In genomic region chr1:57361516-57361915, GRCh38 we compare ENCODE assay signal across 20 cellular contexts.
DNase-seq lines count a peak whose midpoint lies in the region; ATAC-seq and TF ChIP-seq lines count a peak whose summit lies in the region.
"Had no signal": no experiment of that assay in that cellular context is flagged by ENCODE, and none has a peak within 500 bp of the region (broad histone marks: within the 10 kb centered on the region; RNA-seq: fewer than 3 reads in every experiment).

No MANE protein-coding gene starts in this region.

- no peaks in the 10 kb centered on the region for H3K9me3 Mint-ChIP-seq in activated CD4-positive, alpha-beta T cell treated with anti-CD3 and anti-CD28 coated beads for 36 hours (ENCODE audit: low read depth)
- H3K9me3 Mint-ChIP-seq: CD4-positive, alpha-beta T cell; CD8-positive, alpha-beta T cell had no signal

- H3K27me3 ChIP-seq in neural cell (ENCODE audit: insufficient read depth, low read depth, low read length), result no peaks in the 10 kb centered on the region
- H3K27me3 ChIP-seq: BLaER1 treated with 17β-estradiol and CSF1 and Interleukin-3, amounts not matched to agents 10 nM and 100 nM had no signal

- no peak overlapping the region for H3K4me2 ChIP-seq in neural cell (ENCODE audit: low read length)
- H3K4me2 ChIP-seq: A549; BLaER1 treated with 17β-estradiol and CSF1 and Interleukin-3, amounts not matched to agents 10 nM and 100 nM had no signal

- CTCF ChIA-PET in activated CD4-positive, alpha-beta T cell treated with anti-CD3 and anti-CD28 coated beads for 36 hours (lab: Charles Lee), result no interaction called here

- no peaks in the 10 kb centered on the region for H3K36me3 Mint-ChIP-seq in activated CD4-positive, alpha-beta T cell treated with anti-CD3 and anti-CD28 coated beads for 36 hours (ENCODE audit: low read depth)
- H3K36me3 Mint-ChIP-seq: CD8-positive, alpha-beta T cell had no signal

- no peak for ATAC-seq in activated CD4-positive, alpha-beta T cell treated with anti-CD3 and anti-CD28 coated beads for 36 hours
- ATAC-seq in GM21825 (IDR thresholded peaks at IDR 0.05; ENCODE audit: unreplicated experiment), result no peak
- ATAC-seq: A549; CD8-positive, alpha-beta T cell; GM12878 had no signal

- H3K9me2 ChIP-seq in neural cell (ENCODE audit: insufficient read depth, low read length), result no peaks in the 10 kb centered on the region

- H3K9ac ChIP-seq in neural cell (ENCODE audit: low read length), result no peak overlapping the region
- H3K9ac ChIP-seq: BLaER1 treated with 17β-estradiol and CSF1 and Interleukin-3, amounts not matched to agents 10 nM and 100 nM had no signal

- peak overlapping the region; percentile 39 for H3K27ac ChIP-seq in neural cell (ENCODE audit: low read length)
- H3K27ac ChIP-seq: 22Rv1; A549; BLaER1 treated with 17β-estradiol and CSF1 and Interleukin-3, amounts not matched to agents 10 nM and 100 nM; C4-2B had no signal

- peaks cover 5% of the 10 kb centered on the region for H3K79me2 ChIP-seq in neural cell (replicated peaks; ENCODE audit: insufficient read depth, low read length)

- peak; percentile 18 for DNase-seq in NCI-H82 (lab: John Stamatoyannopoulos, UW)
- DNase-seq in NCI-H82 treated with DMSO at 0.1 percent for 48 hours (lab: John Stamatoyannopoulos, UW; ENCODE audit: unreplicated experiment), result no peak
- peak; percentile 77 for DNase-seq in G401 (ENCODE audit: low spot score)
- DNase-seq in NCI-H1694 treated with DMSO at 0.1 percent for 48 hours (lab: John Stamatoyannopoulos, UW), result peak; percentile 88
- DNase-seq in activated CD4-positive, alpha-beta T cell treated with anti-CD3 and anti-CD28 coated beads for 36 hours, result no peak
- DNase-seq: AML-193; Caco-2; Calu3; CD4-positive, alpha-beta T cell; CD8-positive, alpha-beta T cell; DMS79 treated with DMSO at 0.1 percent for 48 hours; GDM1 had no signal

- H3K9me3 ChIP-seq in neural cell (ENCODE audit: low read length), result no peaks in the 10 kb centered on the region
- H3K9me3 ChIP-seq: A549, Caco-2 had no signal

- H3K27me3 Mint-ChIP-seq in activated CD4-positive, alpha-beta T cell treated with anti-CD3 and anti-CD28 coated beads for 36 hours, result peaks cover 2% of the 10 kb centered on the region
- H3K27me3 Mint-ChIP-seq: B cell had no signal

- no peak for TF ChIP-seq CTCF in neural cell (IDR thresholded peaks at IDR 0.05; ENCODE audit: poor library complexity, severe bottlenecking)

- intact Hi-C loops in activated CD4-positive, alpha-beta T cell treated with anti-CD3 and anti-CD28 coated beads for 36 hours (cut with DNase I, micrococcal nuclease), result no loop called here

- no peak for TF ChIP-seq EP300 in neural cell (conservative IDR thresholded peaks at IDR 0.05; ENCODE audit: poor library complexity, severe bottlenecking)

- H3F3A ChIP-seq in neural cell (ENCODE audit: insufficient read depth, low read length, poor library complexity, severe bottlenecking), result no peaks in the 10 kb centered on the region

- H3K4me3 ChIP-seq in neural cell (ENCODE audit: low read length), result no peak overlapping the region
- H3K4me3 ChIP-seq: A549; BLaER1 treated with 17β-estradiol and CSF1 and Interleukin-3, amounts not matched to agents 10 nM and 100 nM; GM12878 had no signal

- H3K27ac Mint-ChIP-seq in activated CD4-positive, alpha-beta T cell treated with anti-CD3 and anti-CD28 coated beads for 36 hours, result no peak overlapping the region
- H3K27ac Mint-ChIP-seq: B cell; CD4-positive, alpha-beta T cell; CD8-positive, alpha-beta T cell had no signal

- H3K4me1 Mint-ChIP-seq in activated CD4-positive, alpha-beta T cell treated with anti-CD3 and anti-CD28 coated beads for 36 hours, result no peaks in the 10 kb centered on the region
- H3K4me1 Mint-ChIP-seq: B cell had no signal

- in situ Hi-C loops in G401 (cut with HindIII; ENCODE audit: low sequenced_read_pairs), result no loop called here

- POLR2A ChIA-PET in activated CD4-positive, alpha-beta T cell treated with anti-CD3 and anti-CD28 coated beads for 36 hours (lab: Charles Lee), result no interaction called here

- no peaks in the 10 kb centered on the region for H3K36me3 ChIP-seq in neural cell (ENCODE audit: insufficient read depth, low read length)
- H3K36me3 ChIP-seq: BLaER1 treated with 17β-estradiol and CSF1 and Interleukin-3, amounts not matched to agents 10 nM and 100 nM had no signal

- no peak for TF ChIP-seq RAD21 in neural cell (conservative IDR thresholded peaks at IDR 0.05)

- no peak overlapping the region for H2AFZ ChIP-seq in neural cell (ENCODE audit: low read depth, low read length)

- H3K4me3 Mint-ChIP-seq in activated CD4-positive, alpha-beta T cell treated with anti-CD3 and anti-CD28 coated beads for 36 hours, result no peak overlapping the region
- H3K4me3 Mint-ChIP-seq: B cell; CD4-positive, alpha-beta T cell; CD8-positive, alpha-beta T cell had no signal

- no peaks in the 10 kb centered on the region for H4K20me1 ChIP-seq in neural cell (ENCODE audit: insufficient read depth)
- H4K20me1 ChIP-seq: BLaER1 treated with 17β-estradiol and CSF1 and Interleukin-3, amounts not matched to agents 10 nM and 100 nM had no signal

TF ChIP-seq in neural cell, 6 proteins besides CTCF, POLR2A, EP300 and RAD21:
- TF ChIP-seq TAF1 (IDR thresholded peaks at IDR 0.05; ENCODE audit: low read depth) (no peak), SMC3 (conservative IDR thresholded peaks at IDR 0.05; ENCODE audit: poor library complexity) (no peak), REST (IDR thresholded peaks at IDR 0.05; ENCODE audit: borderline replicate concordance) (no peak), EZH2 (IDR thresholded peaks at IDR 0.05; ENCODE audit: borderline replicate concordance, insufficient read depth, low read length, poor library complexity, severe bottlenecking) (no peak), POLR2AphosphoS5 (IDR thresholded peaks at IDR 0.05) (no peak), MXI1 (conservative IDR thresholded peaks at IDR 0.05; ENCODE audit: poor library complexity, severe bottlenecking) (no peak)
TF ChIP-seq in neural cell: peak in this region for 0.

Comparison
In these comparisons a context has a peak if more than half of its experiments do, and no peak if none do; other contexts are left out.
1. DNase-seq: peak in NCI-H82 (single experiment), G401 (single experiment) and NCI-H1694 treated with DMSO at 0.1 percent for 48 hours (single experiment); none in NCI-H82 treated with DMSO at 0.1 percent for 48 hours (single experiment) and activated CD4-positive, alpha-beta T cell treated with anti-CD3 and anti-CD28 coated beads for 36 hours (single experiment).